In genomic region chr11:65329944-65330403, GRCh38 we compare ENCODE assay signal across 1 cellular context.
A peak's percentile ranks its signal among the peaks of the same experiment; 100 is the strongest.
TF ChIP-seq lines count a peak whose summit lies in the region.

No MANE protein-coding gene starts in this region.

TF ChIP-seq in HepG2, 621 proteins besides CTCF, POLR2A, EP300 and RAD21 (continues in another document):
- TF ChIP-seq, protein P1, sequence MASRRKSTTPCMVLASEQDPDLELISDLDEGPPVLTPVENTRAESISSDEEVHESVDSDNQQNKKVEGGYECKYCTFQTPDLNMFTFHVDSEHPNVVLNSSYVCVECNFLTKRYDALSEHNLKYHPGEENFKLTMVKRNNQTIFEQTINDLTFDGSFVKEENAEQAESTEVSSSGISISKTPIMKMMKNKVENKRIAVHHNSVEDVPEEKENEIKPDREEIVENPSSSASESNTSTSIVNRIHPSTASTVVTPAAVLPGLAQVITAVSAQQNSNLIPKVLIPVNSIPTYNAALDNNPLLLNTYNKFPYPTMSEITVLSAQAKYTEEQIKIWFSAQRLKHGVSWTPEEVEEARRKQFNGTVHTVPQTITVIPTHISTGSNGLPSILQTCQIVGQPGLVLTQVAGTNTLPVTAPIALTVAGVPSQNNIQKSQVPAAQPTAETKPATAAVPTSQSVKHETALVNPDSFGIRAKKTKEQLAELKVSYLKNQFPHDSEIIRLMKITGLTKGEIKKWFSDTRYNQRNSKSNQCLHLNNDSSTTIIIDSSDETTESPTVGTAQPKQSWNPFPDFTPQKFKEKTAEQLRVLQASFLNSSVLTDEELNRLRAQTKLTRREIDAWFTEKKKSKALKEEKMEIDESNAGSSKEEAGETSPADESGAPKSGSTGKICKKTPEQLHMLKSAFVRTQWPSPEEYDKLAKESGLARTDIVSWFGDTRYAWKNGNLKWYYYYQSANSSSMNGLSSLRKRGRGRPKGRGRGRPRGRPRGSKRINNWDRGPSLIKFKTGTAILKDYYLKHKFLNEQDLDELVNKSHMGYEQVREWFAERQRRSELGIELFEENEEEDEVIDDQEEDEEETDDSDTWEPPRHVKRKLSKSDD (CRISPR knock-in tag; IDR thresholded peaks at IDR 0.05; ENCODE audit: low read depth), result no peak
- TF ChIP-seq EEA1 (CRISPR knock-in tag; IDR thresholded peaks at IDR 0.05; ENCODE audit: borderline replicate concordance) (no peak), NRL (CRISPR knock-in tag; IDR thresholded peaks at IDR 0.05; ENCODE audit: borderline replicate concordance) (no peak), DMAP1 (CRISPR knock-in tag; IDR thresholded peaks at IDR 0.05) (0 out of 2 replicates have a peak, but pooled peaks have one; percentile 21), ZSCAN9 (CRISPR knock-in tag; IDR thresholded peaks at IDR 0.05; ENCODE audit: borderline replicate concordance) (0 out of 2 replicates have a peak, but pooled peaks have one; percentile 4), E2F1 (CRISPR knock-in tag; IDR thresholded peaks at IDR 0.05) (0 out of 2 replicates have a peak, but pooled peaks have one; percentile 24), TEAD3 (CRISPR knock-in tag; optimal IDR thresholded peaks at IDR 0.05; ENCODE audit: borderline replicate concordance) (peak; percentile 30), PRMT3 (CRISPR knock-in tag; IDR thresholded peaks at IDR 0.05; ENCODE audit: borderline replicate concordance, low read depth) (no peak), TAF1 (CRISPR knock-in tag; IDR thresholded peaks at IDR 0.05) (no peak), GATAD2A (CRISPR knock-in tag; IDR thresholded peaks at IDR 0.05) (peak; percentile 20; the same call in 1 of the 2 replicates), THRA (CRISPR knock-in tag; IDR thresholded peaks at IDR 0.05; ENCODE audit: borderline replicate concordance) (0 out of 2 replicates have a peak, but pooled peaks have one; percentile 30), ZNF790 (CRISPR knock-in tag; IDR thresholded peaks at IDR 0.05; ENCODE audit: borderline replicate concordance) (0 out of 2 replicates have a peak, but pooled peaks have one; percentile 30), YY1 (IDR thresholded peaks at IDR 0.05; ENCODE audit: insufficient read depth, insufficient replicate concordance, low read depth, low read length) (peak; percentile 36), ZFX (CRISPR knock-in tag; IDR thresholded peaks at IDR 0.05; ENCODE audit: low read depth) (peak; percentile 65), ZNF263 (CRISPR knock-in tag; IDR thresholded peaks at IDR 0.05) (0 out of 2 replicates have a peak, but pooled peaks have one; percentile 24), ASH2L (IDR thresholded peaks at IDR 0.05; ENCODE audit: insufficient read length, low read depth, low read length) (peak; percentile 57), HMGXB4 (CRISPR knock-in tag; IDR thresholded peaks at IDR 0.05; ENCODE audit: borderline replicate concordance in 1 of 2, low read depth in 1 of 2) (peak in 1 of 2 experiments; percentile 39; a peak in 1 of 4 replicates), ZFY (CRISPR knock-in tag; IDR thresholded peaks at IDR 0.05) (peak; percentile 58), YEATS2 (CRISPR knock-in tag; IDR thresholded peaks at IDR 0.05; ENCODE audit: borderline replicate concordance) (no peak; the same call in 1 of the 2 replicates), SMC3 (IDR thresholded peaks at IDR 0.05; ENCODE audit: low read length) (peak; percentile 84), ZNF777 (CRISPR knock-in tag; IDR thresholded peaks at IDR 0.05) (0 out of 2 replicates have a peak, but pooled peaks have one; percentile 41), ARID3A (IDR thresholded peaks at IDR 0.05; ENCODE audit: low read depth, low read length) (peak; percentile 39; the same call in 1 of the 2 replicates), NFE2 (CRISPR knock-in tag; IDR thresholded peaks at IDR 0.05) (no peak), STAG1 (CRISPR knock-in tag; IDR thresholded peaks at IDR 0.05) (peak; percentile 78), ISX (CRISPR knock-in tag; conservative IDR thresholded peaks at IDR 0.05) (no peak), SP2 (CRISPR knock-in tag; IDR thresholded peaks at IDR 0.05) (no peak), SAP130 (CRISPR knock-in tag; IDR thresholded peaks at IDR 0.05; ENCODE audit: low read depth) (no peak), TCF12 (IDR thresholded peaks at IDR 0.05) (no peak), TCF12 (CRISPR knock-in tag; IDR thresholded peaks at IDR 0.05) (no peak)
- TF ChIP-seq, protein P2, sequence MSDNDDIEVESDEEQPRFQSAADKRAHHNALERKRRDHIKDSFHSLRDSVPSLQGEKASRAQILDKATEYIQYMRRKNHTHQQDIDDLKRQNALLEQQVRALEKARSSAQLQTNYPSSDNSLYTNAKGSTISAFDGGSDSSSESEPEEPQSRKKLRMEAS (IDR thresholded peaks at IDR 0.05), result peak; percentile 55
- TF ChIP-seq, protein P3, sequence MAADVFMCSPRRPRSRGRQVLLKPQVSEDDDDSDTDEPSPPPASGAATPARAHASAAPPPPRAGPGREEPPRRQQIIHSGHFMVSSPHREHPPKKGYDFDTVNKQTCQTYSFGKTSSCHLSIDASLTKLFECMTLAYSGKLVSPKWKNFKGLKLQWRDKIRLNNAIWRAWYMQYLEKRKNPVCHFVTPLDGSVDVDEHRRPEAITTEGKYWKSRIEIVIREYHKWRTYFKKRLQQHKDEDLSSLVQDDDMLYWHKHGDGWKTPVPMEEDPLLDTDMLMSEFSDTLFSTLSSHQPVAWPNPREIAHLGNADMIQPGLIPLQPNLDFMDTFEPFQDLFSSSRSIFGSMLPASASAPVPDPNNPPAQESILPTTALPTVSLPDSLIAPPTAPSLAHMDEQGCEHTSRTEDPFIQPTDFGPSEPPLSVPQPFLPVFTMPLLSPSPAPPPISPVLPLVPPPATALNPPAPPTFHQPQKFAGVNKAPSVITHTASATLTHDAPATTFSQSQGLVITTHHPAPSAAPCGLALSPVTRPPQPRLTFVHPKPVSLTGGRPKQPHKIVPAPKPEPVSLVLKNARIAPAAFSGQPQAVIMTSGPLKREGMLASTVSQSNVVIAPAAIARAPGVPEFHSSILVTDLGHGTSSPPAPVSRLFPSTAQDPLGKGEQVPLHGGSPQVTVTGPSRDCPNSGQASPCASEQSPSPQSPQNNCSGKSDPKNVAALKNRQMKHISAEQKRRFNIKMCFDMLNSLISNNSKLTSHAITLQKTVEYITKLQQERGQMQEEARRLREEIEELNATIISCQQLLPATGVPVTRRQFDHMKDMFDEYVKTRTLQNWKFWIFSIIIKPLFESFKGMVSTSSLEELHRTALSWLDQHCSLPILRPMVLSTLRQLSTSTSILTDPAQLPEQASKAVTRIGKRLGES (CRISPR knock-in tag; IDR thresholded peaks at IDR 0.05; ENCODE audit: borderline replicate concordance), result no peak
- TF ChIP-seq, protein P4, sequence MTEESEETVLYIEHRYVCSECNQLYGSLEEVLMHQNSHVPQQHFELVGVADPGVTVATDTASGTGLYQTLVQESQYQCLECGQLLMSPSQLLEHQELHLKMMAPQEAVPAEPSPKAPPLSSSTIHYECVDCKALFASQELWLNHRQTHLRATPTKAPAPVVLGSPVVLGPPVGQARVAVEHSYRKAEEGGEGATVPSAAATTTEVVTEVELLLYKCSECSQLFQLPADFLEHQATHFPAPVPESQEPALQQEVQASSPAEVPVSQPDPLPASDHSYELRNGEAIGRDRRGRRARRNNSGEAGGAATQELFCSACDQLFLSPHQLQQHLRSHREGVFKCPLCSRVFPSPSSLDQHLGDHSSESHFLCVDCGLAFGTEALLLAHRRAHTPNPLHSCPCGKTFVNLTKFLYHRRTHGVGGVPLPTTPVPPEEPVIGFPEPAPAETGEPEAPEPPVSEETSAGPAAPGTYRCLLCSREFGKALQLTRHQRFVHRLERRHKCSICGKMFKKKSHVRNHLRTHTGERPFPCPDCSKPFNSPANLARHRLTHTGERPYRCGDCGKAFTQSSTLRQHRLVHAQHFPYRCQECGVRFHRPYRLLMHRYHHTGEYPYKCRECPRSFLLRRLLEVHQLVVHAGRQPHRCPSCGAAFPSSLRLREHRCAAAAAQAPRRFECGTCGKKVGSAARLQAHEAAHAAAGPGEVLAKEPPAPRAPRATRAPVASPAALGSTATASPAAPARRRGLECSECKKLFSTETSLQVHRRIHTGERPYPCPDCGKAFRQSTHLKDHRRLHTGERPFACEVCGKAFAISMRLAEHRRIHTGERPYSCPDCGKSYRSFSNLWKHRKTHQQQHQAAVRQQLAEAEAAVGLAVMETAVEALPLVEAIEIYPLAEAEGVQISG (CRISPR knock-in tag; IDR thresholded peaks at IDR 0.05), result peak; percentile 19; the same call in 1 of the 2 replicates
- TF ChIP-seq, protein P5, sequence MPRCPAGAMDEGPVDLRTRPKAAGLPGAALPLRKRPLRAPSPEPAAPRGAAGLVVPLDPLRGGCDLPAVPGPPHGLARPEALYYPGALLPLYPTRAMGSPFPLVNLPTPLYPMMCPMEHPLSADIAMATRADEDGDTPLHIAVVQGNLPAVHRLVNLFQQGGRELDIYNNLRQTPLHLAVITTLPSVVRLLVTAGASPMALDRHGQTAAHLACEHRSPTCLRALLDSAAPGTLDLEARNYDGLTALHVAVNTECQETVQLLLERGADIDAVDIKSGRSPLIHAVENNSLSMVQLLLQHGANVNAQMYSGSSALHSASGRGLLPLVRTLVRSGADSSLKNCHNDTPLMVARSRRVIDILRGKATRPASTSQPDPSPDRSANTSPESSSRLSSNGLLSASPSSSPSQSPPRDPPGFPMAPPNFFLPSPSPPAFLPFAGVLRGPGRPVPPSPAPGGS (CRISPR knock-in tag; IDR thresholded peaks at IDR 0.05), result no peak
- TF ChIP-seq, protein P6, sequence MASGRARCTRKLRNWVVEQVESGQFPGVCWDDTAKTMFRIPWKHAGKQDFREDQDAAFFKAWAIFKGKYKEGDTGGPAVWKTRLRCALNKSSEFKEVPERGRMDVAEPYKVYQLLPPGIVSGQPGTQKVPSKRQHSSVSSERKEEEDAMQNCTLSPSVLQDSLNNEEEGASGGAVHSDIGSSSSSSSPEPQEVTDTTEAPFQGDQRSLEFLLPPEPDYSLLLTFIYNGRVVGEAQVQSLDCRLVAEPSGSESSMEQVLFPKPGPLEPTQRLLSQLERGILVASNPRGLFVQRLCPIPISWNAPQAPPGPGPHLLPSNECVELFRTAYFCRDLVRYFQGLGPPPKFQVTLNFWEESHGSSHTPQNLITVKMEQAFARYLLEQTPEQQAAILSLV (CRISPR knock-in tag; IDR thresholded peaks at IDR 0.05; ENCODE audit: borderline replicate concordance), result no peak
- TF ChIP-seq, protein P7, sequence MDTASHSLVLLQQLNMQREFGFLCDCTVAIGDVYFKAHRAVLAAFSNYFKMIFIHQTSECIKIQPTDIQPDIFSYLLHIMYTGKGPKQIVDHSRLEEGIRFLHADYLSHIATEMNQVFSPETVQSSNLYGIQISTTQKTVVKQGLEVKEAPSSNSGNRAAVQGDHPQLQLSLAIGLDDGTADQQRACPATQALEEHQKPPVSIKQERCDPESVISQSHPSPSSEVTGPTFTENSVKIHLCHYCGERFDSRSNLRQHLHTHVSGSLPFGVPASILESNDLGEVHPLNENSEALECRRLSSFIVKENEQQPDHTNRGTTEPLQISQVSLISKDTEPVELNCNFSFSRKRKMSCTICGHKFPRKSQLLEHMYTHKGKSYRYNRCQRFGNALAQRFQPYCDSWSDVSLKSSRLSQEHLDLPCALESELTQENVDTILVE (CRISPR knock-in tag; IDR thresholded peaks at IDR 0.05), result no peak
- TF ChIP-seq, protein P8, sequence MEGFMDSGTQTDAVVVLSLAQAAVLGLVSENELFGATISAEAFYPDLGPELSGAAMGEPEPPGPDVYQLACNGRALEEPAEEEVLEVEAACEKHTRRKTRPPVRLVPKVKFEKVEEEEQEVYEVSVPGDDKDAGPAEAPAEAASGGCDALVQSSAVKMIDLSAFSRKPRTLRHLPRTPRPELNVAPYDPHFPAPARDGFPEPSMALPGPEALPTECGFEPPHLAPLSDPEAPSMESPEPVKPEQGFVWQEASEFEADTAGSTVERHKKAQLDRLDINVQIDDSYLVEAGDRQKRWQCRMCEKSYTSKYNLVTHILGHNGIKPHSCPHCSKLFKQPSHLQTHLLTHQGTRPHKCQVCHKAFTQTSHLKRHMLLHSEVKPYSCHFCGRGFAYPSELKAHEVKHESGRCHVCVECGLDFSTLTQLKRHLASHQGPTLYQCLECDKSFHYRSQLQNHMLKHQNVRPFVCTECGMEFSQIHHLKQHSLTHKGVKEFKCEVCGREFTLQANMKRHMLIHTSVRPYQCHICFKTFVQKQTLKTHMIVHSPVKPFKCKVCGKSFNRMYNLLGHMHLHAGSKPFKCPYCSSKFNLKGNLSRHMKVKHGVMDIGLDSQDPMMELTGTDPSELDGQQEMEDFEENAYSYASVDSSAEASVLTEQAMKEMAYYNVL (CRISPR knock-in tag; IDR thresholded peaks at IDR 0.05; ENCODE audit: borderline replicate concordance), result 0 out of 2 replicates have a peak, but pooled peaks have one; percentile 24
